Comparison of ENCODE assay signal across 1 cellular context in the genomic region with DNA sequence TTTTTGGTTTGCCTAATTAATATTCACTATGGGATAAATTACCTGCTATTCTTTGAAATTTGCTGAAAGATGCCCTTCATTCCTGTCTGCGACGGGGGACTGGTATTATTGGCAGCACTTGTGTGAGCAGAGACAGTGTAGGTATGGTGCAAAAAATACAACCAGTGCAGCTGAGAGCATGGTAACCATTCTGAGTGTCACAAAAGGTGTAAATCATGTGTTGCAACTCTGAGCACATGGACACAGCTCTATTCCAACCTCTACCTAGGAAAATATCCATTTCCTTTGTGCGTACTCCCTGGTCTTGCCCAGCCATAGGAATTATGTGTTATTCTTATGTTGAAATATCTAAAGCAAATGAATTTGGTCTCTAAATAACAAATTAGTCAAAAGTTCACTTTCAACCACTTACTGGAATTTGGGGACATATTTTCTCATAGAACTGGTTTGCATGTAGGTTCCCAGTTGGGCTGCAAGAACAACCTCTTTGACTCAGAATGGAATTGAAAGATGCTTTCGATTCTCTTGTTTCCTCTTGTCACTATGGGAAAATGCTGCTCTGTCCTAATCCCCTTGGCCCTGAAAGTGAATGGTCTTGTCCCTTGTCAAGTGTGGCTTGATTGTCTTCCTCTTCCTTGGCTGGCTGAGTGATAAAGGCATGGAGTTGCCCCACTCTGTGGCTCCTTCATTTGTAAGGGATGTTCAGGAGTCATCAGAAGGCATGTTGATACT.
TF ChIP-seq lines count a peak whose summit lies in the region.

No MANE protein-coding gene starts in this region.

TF ChIP-seq in H1, 55 proteins besides CTCF, POLR2A, EP300 and RAD21 (continued from another document):
- TF ChIP-seq, protein P1, sequence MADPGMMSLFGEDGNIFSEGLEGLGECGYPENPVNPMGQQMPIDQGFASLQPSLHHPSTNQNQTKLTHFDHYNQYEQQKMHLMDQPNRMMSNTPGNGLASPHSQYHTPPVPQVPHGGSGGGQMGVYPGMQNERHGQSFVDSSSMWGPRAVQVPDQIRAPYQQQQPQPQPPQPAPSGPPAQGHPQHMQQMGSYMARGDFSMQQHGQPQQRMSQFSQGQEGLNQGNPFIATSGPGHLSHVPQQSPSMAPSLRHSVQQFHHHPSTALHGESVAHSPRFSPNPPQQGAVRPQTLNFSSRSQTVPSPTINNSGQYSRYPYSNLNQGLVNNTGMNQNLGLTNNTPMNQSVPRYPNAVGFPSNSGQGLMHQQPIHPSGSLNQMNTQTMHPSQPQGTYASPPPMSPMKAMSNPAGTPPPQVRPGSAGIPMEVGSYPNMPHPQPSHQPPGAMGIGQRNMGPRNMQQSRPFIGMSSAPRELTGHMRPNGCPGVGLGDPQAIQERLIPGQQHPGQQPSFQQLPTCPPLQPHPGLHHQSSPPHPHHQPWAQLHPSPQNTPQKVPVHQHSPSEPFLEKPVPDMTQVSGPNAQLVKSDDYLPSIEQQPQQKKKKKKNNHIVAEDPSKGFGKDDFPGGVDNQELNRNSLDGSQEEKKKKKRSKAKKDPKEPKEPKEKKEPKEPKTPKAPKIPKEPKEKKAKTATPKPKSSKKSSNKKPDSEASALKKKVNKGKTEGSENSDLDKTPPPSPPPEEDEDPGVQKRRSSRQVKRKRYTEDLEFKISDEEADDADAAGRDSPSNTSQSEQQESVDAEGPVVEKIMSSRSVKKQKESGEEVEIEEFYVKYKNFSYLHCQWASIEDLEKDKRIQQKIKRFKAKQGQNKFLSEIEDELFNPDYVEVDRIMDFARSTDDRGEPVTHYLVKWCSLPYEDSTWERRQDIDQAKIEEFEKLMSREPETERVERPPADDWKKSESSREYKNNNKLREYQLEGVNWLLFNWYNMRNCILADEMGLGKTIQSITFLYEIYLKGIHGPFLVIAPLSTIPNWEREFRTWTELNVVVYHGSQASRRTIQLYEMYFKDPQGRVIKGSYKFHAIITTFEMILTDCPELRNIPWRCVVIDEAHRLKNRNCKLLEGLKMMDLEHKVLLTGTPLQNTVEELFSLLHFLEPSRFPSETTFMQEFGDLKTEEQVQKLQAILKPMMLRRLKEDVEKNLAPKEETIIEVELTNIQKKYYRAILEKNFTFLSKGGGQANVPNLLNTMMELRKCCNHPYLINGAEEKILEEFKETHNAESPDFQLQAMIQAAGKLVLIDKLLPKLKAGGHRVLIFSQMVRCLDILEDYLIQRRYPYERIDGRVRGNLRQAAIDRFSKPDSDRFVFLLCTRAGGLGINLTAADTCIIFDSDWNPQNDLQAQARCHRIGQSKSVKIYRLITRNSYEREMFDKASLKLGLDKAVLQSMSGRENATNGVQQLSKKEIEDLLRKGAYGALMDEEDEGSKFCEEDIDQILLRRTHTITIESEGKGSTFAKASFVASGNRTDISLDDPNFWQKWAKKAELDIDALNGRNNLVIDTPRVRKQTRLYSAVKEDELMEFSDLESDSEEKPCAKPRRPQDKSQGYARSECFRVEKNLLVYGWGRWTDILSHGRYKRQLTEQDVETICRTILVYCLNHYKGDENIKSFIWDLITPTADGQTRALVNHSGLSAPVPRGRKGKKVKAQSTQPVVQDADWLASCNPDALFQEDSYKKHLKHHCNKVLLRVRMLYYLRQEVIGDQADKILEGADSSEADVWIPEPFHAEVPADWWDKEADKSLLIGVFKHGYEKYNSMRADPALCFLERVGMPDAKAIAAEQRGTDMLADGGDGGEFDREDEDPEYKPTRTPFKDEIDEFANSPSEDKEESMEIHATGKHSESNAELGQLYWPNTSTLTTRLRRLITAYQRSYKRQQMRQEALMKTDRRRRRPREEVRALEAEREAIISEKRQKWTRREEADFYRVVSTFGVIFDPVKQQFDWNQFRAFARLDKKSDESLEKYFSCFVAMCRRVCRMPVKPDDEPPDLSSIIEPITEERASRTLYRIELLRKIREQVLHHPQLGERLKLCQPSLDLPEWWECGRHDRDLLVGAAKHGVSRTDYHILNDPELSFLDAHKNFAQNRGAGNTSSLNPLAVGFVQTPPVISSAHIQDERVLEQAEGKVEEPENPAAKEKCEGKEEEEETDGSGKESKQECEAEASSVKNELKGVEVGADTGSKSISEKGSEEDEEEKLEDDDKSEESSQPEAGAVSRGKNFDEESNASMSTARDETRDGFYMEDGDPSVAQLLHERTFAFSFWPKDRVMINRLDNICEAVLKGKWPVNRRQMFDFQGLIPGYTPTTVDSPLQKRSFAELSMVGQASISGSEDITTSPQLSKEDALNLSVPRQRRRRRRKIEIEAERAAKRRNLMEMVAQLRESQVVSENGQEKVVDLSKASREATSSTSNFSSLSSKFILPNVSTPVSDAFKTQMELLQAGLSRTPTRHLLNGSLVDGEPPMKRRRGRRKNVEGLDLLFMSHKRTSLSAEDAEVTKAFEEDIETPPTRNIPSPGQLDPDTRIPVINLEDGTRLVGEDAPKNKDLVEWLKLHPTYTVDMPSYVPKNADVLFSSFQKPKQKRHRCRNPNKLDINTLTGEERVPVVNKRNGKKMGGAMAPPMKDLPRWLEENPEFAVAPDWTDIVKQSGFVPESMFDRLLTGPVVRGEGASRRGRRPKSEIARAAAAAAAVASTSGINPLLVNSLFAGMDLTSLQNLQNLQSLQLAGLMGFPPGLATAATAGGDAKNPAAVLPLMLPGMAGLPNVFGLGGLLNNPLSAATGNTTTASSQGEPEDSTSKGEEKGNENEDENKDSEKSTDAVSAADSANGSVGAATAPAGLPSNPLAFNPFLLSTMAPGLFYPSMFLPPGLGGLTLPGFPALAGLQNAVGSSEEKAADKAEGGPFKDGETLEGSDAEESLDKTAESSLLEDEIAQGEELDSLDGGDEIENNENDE (IDR thresholded peaks at IDR 0.05; ENCODE audit: insufficient replicate concordance, low read length) = no peak
- no peak for TF ChIP-seq SRF (IDR thresholded peaks at IDR 0.05; ENCODE audit: low read depth, low read length)
